In the genomic region with DNA sequence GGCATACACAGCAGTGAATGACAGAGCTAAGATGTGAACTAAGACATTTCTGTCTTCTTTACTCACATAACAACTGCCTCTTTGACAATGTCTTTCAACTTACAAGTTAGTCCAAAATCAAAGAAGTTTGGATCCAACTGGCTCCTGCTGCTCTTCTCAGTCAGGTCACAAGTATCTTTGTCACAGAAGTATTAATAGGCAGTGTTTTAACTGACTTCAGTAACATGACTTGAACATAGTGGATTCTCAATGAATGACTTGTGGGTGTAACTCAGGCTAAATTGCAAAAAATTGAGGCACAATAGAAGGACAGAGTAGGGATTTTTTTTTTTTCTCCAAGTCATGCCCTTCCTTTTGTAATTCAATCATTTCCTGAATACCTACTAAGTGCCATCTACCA, we compare ENCODE assay signal across 38 cellular contexts. TPM values are rescaled to one million over a fixed set of nuclear protein-coding genes. Genes with fewer than 3 reads are reported as not detected.
"Had no signal": no experiment of that assay in that cellular context is flagged by ENCODE, and none has a peak within 500 bp of the region (broad histone marks: within the 10 kb centered on the region; RNA-seq: fewer than 3 reads in every experiment).

No MANE protein-coding gene starts in this region.

- H3K27ac ChIP-seq: neutrophil, pancreas, prostate gland, right lobe of liver, sigmoid colon, skin epidermis, spleen, suprapubic skin, testis, tibial artery, transverse colon, upper lobe of right lung, uterus had no signal

- DNase-seq: naive thymus-derived CD4-positive, alpha-beta T cell; natural killer cell; nephron progenitor cell; nucleus accumbens; pancreas; retina; right cardiac atrium; right lobe of liver; sigmoid colon; spleen; stimulated activated CD4-positive, alpha-beta T cell treated with anti-CD3 and anti-CD28 coated beads, Interleukin-12 subunit alpha, Interleukin-12 subunit beta, amount 100 ng/mL, for 4 hours; stimulated activated CD4-positive, alpha-beta T cell treated with anti-CD3 and anti-CD28 coated beads, Interleukin-1b, Interleukin-23, amount 100 ng/mL, for 48 hours; stimulated activated CD4-positive, alpha-beta T cell treated with anti-CD3 and anti-CD28 coated beads, Interleukin-4, amount 100 ng/mL, for 1 hour; stimulated activated CD4-positive, alpha-beta T cell treated with anti-CD3 and anti-CD28 coated beads, Interleukin-4, amount 100 ng/mL, for 4 hours; stimulated activated CD8-positive, alpha-beta memory T cell treated with anti-CD3 and anti-CD28 coated beads, Interleukin-4, amount 100 ng/mL, for 48 hours; stimulated activated naive CD4-positive, alpha-beta T cell; stimulated activated naive CD8-positive, alpha-beta T cell treated with anti-CD3 and anti-CD28 coated beads, Interleukin-15, amount 100 ng/mL, for 72 hours; stimulated activated naive CD8-positive, alpha-beta T cell treated with anti-CD3 and anti-CD28 coated beads, Interleukin-15, Interleukin-2, amounts not matched to agents 100 U/mL and 50 U/mL, for 24 hours; substantia nigra; testis; tibial artery; transverse colon; upper lobe of right lung; uterus had no signal

- ATAC-seq: naive thymus-derived CD4-positive, alpha-beta T cell; natural killer cell; pancreas; right cardiac atrium; right lobe of liver; stimulated activated memory B cell treated with anti-CD40 and anti-IgM and Interleukin-4, amounts not matched to agents 10 μg/mL and 1 μg/mL and 100 μg/mL, for 72 hours; stimulated activated naive CD8-positive, alpha-beta T cell treated with anti-CD3 and anti-CD28 coated beads, Interleukin-15, amount 100 ng/mL, for 72 hours; stimulated activated naive CD8-positive, alpha-beta T cell treated with anti-CD3 and anti-CD28 coated beads, Interleukin-15, Interleukin-2, amounts not matched to agents 100 U/mL and 50 U/mL, for 24 hours; upper lobe of right lung had no signal

- H3K4me3 ChIP-seq: pancreas, prostate gland, right lobe of liver, sigmoid colon, skin epidermis, smooth muscle cell, spleen, suprapubic skin, testis, tibial artery, transverse colon, upper lobe of right lung, uterus had no signal

- H3K4me3 Mint-ChIP-seq: naive thymus-derived CD4-positive, alpha-beta T cell; natural killer cell; nephron progenitor cell; neural crest cell; stimulated activated memory B cell treated with anti-CD40 and anti-IgM and Interleukin-4, amounts not matched to agents 10 μg/mL and 1 μg/mL and 100 μg/mL, for 72 hours; stimulated activated naive CD8-positive, alpha-beta T cell treated with anti-CD3 and anti-CD28 coated beads, Interleukin-15, amount 100 ng/mL, for 72 hours; type B pancreatic cell had no signal

- H3K9me3 Mint-ChIP-seq: natural killer cell; stimulated activated naive CD8-positive, alpha-beta T cell treated with anti-CD3 and anti-CD28 coated beads, Interleukin-15, amount 100 ng/mL, for 72 hours; type B pancreatic cell had no signal

- H3K27ac Mint-ChIP-seq: naive thymus-derived CD4-positive, alpha-beta T cell; natural killer cell; nephron progenitor cell; stimulated activated memory B cell treated with anti-CD40 and anti-IgM and Interleukin-4, amounts not matched to agents 10 μg/mL and 1 μg/mL and 100 μg/mL, for 72 hours; stimulated activated naive CD8-positive, alpha-beta T cell treated with anti-CD3 and anti-CD28 coated beads, Interleukin-15, amount 100 ng/mL, for 72 hours; type B pancreatic cell had no signal

- H3K27me3 ChIP-seq: pancreas, right lobe of liver, testis, uterus had no signal

- H3K4me1 ChIP-seq: pancreas, prostate gland, right lobe of liver, sigmoid colon, suprapubic skin, testis, tibial artery, upper lobe of right lung, uterus had no signal

- H3K36me3 ChIP-seq: neutrophil, pancreas, prostate gland, right lobe of liver, sigmoid colon, spleen, suprapubic skin, tibial artery, transverse colon, upper lobe of right lung, uterus had no signal

- H3K9me3 ChIP-seq: neutrophil, pancreas, prostate gland, right lobe of liver, spleen, suprapubic skin, testis, tibial artery, transverse colon, upper lobe of right lung, uterus had no signal

- H3K36me3 Mint-ChIP-seq: natural killer cell; stimulated activated memory B cell treated with anti-CD40 and anti-IgM and Interleukin-4, amounts not matched to agents 10 μg/mL and 1 μg/mL and 100 μg/mL, for 72 hours; type B pancreatic cell had no signal

RNA-seq across cellular contexts. Expression of gene DBX1, which starts 22.6 kb away (rescaled TPM):
- total RNA-seq: naive thymus-derived CD4-positive, alpha-beta T cell; natural killer cell; omental fat pad; osteocyte; pancreas; posterior vena cava; prostate gland; pulmonary artery endothelial cell; right cardiac atrium; right lobe of liver; sigmoid colon; smooth muscle cell; spleen; suprapubic skin; testis; transverse colon; upper lobe of right lung; urinary bladder; uterus had no signal
- polyA plus RNA-seq: naive thymus-derived CD4-positive, alpha-beta T cell; pancreas; right cardiac atrium; sigmoid colon; smooth muscle cell; spleen; thymus; urinary bladder had no signal
